ENCODE assay signal across 1 cellular context in the genomic region with DNA sequence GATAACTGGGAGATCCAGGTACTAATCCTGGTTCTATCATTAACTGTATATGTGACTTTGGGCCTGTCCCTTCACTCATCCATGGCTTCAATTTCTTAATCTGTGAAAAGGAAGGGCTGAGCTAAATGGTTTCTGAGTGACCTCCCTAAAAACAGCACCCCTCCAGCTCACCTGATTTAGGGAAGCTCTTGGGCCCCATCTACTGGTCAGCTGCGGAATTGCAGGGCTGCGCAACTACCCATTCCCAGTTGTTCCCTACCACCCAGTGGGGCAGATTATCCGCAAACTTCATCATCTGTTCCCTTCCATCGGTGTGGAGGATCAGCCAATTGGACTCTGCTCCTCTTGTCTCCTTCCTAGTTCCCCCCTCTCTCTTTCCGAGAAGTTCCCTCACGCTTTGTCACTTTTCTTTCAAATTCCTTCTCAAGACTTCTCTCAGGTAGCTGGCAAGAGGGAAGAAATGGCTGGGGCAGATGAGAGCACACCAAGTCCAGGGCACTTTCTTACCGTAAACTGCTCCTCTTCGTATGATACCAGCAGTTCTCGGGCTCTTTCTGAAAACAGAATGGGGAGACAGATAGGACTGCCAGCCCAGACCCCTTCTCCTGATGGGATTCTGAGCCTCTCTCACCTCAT.
TF ChIP-seq lines count a peak whose summit lies in the region.

No MANE protein-coding gene starts in this region.

TF ChIP-seq in GM23338, 12 proteins besides CTCF, POLR2A, EP300 and RAD21 (continued from another document):
- TF ChIP-seq CREB1 (CRISPR knock-in tag; IDR thresholded peaks at IDR 0.05; ENCODE audit: low read depth) (no peak), POLR2AphosphoS5 (IDR thresholded peaks at IDR 0.05; ENCODE audit: low read depth) (no peak)
TF ChIP-seq in GM23338: peak in this region for 0.
